In the genomic region with DNA sequence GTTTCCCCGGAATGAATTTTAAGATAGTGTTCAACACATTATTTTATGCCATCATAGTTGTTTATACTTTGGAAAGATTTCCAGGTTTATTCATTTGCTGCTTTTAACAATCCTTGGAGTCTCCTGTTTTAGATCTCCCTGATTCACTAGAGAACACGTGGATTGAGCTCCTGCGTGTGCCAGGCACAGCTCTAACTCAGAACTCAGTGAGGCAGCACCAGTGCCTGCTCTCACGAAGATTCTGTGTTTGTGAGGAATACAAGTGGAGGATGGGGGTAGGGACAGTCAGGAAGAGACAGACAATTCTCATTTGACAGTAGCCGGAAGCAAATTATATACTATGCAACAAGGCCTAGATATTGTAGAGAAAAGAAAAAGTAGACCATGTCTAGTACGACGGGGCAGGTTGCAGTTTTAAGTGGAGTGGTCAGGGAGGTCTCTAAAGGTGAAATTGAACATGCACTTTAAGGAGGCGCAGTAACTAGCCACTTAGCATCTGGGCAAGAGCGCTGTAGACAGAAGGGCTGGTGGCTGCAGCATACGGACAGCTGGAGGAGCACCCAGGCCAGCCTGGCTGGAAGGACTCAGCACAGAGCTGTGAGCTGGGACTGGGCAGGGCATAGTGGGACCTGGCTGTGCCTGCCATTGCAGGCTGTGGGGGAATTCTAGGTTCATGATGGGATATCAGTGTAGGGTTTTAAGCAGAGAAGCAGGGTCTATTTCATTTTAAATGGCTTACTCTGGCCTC, we compare ENCODE assay signal across 1 cellular context.
TF ChIP-seq lines count a peak whose summit lies in the region.

No MANE protein-coding gene starts in this region.

TF ChIP-seq in SK-N-SH treated with all-trans-retinoic acid at 6 μM for 48 hours, 23 proteins besides CTCF, POLR2A, EP300 and RAD21 (continued from another document):
- TF ChIP-seq, protein P1, sequence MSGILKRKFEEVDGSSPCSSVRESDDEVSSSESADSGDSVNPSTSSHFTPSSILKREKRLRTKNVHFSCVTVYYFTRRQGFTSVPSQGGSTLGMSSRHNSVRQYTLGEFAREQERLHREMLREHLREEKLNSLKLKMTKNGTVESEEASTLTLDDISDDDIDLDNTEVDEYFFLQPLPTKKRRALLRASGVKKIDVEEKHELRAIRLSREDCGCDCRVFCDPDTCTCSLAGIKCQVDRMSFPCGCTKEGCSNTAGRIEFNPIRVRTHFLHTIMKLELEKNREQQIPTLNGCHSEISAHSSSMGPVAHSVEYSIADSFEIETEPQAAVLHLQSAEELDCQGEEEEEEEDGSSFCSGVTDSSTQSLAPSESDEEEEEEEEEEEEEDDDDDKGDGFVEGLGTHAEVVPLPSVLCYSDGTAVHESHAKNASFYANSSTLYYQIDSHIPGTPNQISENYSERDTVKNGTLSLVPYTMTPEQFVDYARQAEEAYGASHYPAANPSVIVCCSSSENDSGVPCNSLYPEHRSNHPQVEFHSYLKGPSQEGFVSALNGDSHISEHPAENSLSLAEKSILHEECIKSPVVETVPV (CRISPR knock-in tag; IDR thresholded peaks at IDR 0.05) = no peak
- TF ChIP-seq, protein P2, sequence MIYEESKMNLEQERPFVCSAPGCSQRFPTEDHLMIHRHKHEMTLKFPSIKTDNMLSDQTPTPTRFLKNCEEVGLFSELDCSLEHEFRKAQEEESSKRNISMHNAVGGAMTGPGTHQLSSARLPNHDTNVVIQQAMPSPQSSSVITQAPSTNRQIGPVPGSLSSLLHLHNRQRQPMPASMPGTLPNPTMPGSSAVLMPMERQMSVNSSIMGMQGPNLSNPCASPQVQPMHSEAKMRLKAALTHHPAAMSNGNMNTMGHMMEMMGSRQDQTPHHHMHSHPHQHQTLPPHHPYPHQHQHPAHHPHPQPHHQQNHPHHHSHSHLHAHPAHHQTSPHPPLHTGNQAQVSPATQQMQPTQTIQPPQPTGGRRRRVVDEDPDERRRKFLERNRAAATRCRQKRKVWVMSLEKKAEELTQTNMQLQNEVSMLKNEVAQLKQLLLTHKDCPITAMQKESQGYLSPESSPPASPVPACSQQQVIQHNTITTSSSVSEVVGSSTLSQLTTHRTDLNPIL (CRISPR knock-in tag; IDR thresholded peaks at IDR 0.05; ENCODE audit: low read depth) = no peak
- TF ChIP-seq TOX (CRISPR knock-in tag; IDR thresholded peaks at IDR 0.05; ENCODE audit: borderline replicate concordance) (no peak), CSDC2 (CRISPR knock-in tag; IDR thresholded peaks at IDR 0.05) (no peak), BACH2 (CRISPR knock-in tag; IDR thresholded peaks at IDR 0.05; ENCODE audit: borderline replicate concordance) (no peak), ARNTL (CRISPR knock-in tag; IDR thresholded peaks at IDR 0.05; ENCODE audit: borderline replicate concordance, low read depth) (no peak), ZFP3 (CRISPR knock-in tag; IDR thresholded peaks at IDR 0.05) (no peak), RARB (CRISPR knock-in tag; IDR thresholded peaks at IDR 0.05) (no peak), ZC3H10 (CRISPR knock-in tag; IDR thresholded peaks at IDR 0.05) (no peak), TCF4 (CRISPR knock-in tag; IDR thresholded peaks at IDR 0.05; ENCODE audit: borderline replicate concordance) (no peak), ISL1 (CRISPR knock-in tag; IDR thresholded peaks at IDR 0.05) (no peak), ZFP30 (CRISPR knock-in tag; IDR thresholded peaks at IDR 0.05) (no peak), OSR1 (CRISPR knock-in tag; IDR thresholded peaks at IDR 0.05) (no peak)
- TF ChIP-seq, protein P3, sequence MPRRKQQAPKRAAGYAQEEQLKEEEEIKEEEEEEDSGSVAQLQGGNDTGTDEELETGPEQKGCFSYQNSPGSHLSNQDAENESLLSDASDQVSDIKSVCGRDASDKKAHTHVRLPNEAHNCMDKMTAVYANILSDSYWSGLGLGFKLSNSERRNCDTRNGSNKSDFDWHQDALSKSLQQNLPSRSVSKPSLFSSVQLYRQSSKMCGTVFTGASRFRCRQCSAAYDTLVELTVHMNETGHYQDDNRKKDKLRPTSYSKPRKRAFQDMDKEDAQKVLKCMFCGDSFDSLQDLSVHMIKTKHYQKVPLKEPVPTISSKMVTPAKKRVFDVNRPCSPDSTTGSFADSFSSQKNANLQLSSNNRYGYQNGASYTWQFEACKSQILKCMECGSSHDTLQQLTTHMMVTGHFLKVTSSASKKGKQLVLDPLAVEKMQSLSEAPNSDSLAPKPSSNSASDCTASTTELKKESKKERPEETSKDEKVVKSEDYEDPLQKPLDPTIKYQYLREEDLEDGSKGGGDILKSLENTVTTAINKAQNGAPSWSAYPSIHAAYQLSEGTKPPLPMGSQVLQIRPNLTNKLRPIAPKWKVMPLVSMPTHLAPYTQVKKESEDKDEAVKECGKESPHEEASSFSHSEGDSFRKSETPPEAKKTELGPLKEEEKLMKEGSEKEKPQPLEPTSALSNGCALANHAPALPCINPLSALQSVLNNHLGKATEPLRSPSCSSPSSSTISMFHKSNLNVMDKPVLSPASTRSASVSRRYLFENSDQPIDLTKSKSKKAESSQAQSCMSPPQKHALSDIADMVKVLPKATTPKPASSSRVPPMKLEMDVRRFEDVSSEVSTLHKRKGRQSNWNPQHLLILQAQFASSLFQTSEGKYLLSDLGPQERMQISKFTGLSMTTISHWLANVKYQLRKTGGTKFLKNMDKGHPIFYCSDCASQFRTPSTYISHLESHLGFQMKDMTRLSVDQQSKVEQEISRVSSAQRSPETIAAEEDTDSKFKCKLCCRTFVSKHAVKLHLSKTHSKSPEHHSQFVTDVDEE (CRISPR knock-in tag; IDR thresholded peaks at IDR 0.05) = no peak
- TF ChIP-seq, protein P4, sequence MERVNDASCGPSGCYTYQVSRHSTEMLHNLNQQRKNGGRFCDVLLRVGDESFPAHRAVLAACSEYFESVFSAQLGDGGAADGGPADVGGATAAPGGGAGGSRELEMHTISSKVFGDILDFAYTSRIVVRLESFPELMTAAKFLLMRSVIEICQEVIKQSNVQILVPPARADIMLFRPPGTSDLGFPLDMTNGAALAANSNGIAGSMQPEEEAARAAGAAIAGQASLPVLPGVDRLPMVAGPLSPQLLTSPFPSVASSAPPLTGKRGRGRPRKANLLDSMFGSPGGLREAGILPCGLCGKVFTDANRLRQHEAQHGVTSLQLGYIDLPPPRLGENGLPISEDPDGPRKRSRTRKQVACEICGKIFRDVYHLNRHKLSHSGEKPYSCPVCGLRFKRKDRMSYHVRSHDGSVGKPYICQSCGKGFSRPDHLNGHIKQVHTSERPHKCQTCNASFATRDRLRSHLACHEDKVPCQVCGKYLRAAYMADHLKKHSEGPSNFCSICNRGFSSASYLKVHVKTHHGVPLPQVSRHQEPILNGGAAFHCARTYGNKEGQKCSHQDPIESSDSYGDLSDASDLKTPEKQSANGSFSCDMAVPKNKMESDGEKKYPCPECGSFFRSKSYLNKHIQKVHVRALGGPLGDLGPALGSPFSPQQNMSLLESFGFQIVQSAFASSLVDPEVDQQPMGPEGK (CRISPR knock-in tag; IDR thresholded peaks at IDR 0.05; ENCODE audit: borderline replicate concordance) = no peak
